In the genomic region with DNA sequence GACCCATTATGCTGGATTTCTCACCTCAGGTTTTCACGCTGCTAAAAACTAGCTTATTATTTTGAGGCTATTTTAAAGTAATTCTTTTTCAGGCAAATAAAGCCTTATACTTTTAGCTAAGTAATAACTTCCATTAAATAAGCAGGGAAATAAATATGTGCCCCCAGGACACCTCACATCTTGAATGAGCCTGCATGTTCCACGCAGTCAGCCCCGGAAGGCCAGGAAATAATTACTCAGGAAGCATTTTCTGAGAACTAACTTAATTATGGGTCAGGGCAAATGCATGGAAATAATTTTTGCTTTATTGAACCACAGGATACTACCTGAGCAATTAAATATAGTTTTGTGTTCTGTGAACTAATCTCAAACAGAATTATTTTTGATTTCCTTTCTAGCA, we compare ENCODE assay signal across 14 cellular contexts. TPM values are rescaled to one million over a fixed set of nuclear protein-coding genes. Genes with fewer than 3 reads are reported as not detected.
DNase-seq lines count a peak whose midpoint lies in the region; ATAC-seq and TF ChIP-seq lines count a peak whose summit lies in the region.
"Had no signal": no experiment of that assay in that cellular context is flagged by ENCODE, and none has a peak within 500 bp of the region (broad histone marks: within the 10 kb centered on the region; RNA-seq: fewer than 3 reads in every experiment).

No MANE protein-coding gene starts in this region.

- no peak overlapping the region for H3K27ac Mint-ChIP-seq in activated CD4-positive, alpha-beta T cell treated with anti-CD3 and anti-CD28 coated beads, Interleukin-2, amount 10 ng/mL, durations not matched to agents 24 days and 14 days
- H3K27ac Mint-ChIP-seq: CD8-positive, alpha-beta memory T cell had no signal

- in situ Hi-C loops in mammary epithelial cell (cut with MboI; ENCODE audit: low sequenced_read_pairs in 2 of 2) = no loop called here

- dilution Hi-C loops in mammary epithelial cell (cut with HindIII; ENCODE audit: low sequenced_read_pairs) = no loop called here

- peaks cover 2% of the 10 kb centered on the region for H3K36me3 Mint-ChIP-seq in activated CD4-positive, alpha-beta T cell treated with anti-CD3 and anti-CD28 coated beads, Interleukin-2, amount 10 ng/mL, durations not matched to agents 24 days and 14 days (ENCODE audit: low read depth)

- H3K27me3 Mint-ChIP-seq in activated CD4-positive, alpha-beta T cell treated with anti-CD3 and anti-CD28 coated beads, Interleukin-2, amount 10 ng/mL, durations not matched to agents 24 days and 14 days = no peaks in the 10 kb centered on the region
- H3K27me3 Mint-ChIP-seq: CD8-positive, alpha-beta memory T cell had no signal

- no peaks in the 10 kb centered on the region for H3K27me3 ChIP-seq in mammary epithelial cell (ENCODE audit: insufficient read depth, low read length)
- no peaks in the 10 kb centered on the region for H3K27me3 ChIP-seq in breast epithelium
- no peaks in the 10 kb centered on the region for H3K27me3 ChIP-seq in PC-9 (ENCODE audit: insufficient read depth, low read depth)
- H3K27me3 ChIP-seq: BLaER1 had no signal

- ATAC-seq in SK-N-SH treated with all-trans-retinoic acid at 6 μM for 48 hours (peak; percentile 73), HG03432 (IDR thresholded peaks at IDR 0.05; ENCODE audit: unreplicated experiment) (no peak)

- no peak for DNase-seq in mammary epithelial cell
- DNase-seq in breast epithelium (ENCODE audit: low spot score in 2 of 2) = no peak
- DNase-seq in NCI-H146 treated with DMSO at 0.1 percent for 48 hours (lab: John Stamatoyannopoulos, UW; ENCODE audit: unreplicated experiment) = peak; percentile 44
- DNase-seq in PC-9 = no peak
- no peak for DNase-seq in activated CD4-positive, alpha-beta T cell treated with anti-CD3 and anti-CD28 coated beads, Interleukin-2, amount 10 ng/mL, durations not matched to agents 24 days and 14 days
- DNase-seq: Caco-2; CD8-positive, alpha-beta memory T cell; DND-41; GDM1; HCEC 1CT; IMR-90 had no signal

- H4K20me1 ChIP-seq in mammary epithelial cell (ENCODE audit: insufficient read depth, low read length) = no peaks in the 10 kb centered on the region
- no peaks in the 10 kb centered on the region for H4K20me1 ChIP-seq in PC-9 (ENCODE audit: insufficient read depth)
- H4K20me1 ChIP-seq: BLaER1 had no signal

- H3K4me1 ChIP-seq in mammary epithelial cell (ENCODE audit: insufficient read depth, low read length) = no peaks in the 10 kb centered on the region
- no peaks in the 10 kb centered on the region for H3K4me1 ChIP-seq in breast epithelium
- H3K4me1 ChIP-seq in PC-9 (replicated peaks; ENCODE audit: insufficient read depth) = no peaks in the 10 kb centered on the region
- H3K4me1 ChIP-seq: BLaER1, Caco-2 had no signal

- no peak for TF ChIP-seq POLR2A in breast epithelium (IDR thresholded peaks at IDR 0.05)

- BruUV-seq in mammary epithelial cell (replicated peaks; lab: Mats Ljungman, UMichigan) (TSS peak; percentile 19), PC-9 (replicated peaks; lab: Mats Ljungman, UMichigan) (no TSS peak)

- H3K9me3 ChIP-seq in mammary epithelial cell (replicated peaks; ENCODE audit: insufficient read depth, low read length) (no peaks in the 10 kb centered on the region), breast epithelium (no peaks in the 10 kb centered on the region), PC-9 (ENCODE audit: insufficient read depth, low read depth) (no peaks in the 10 kb centered on the region)
- H3K9me3 ChIP-seq: BLaER1, Caco-2 had no signal

- H3K9me3 Mint-ChIP-seq in activated CD4-positive, alpha-beta T cell treated with anti-CD3 and anti-CD28 coated beads, Interleukin-2, amount 10 ng/mL, durations not matched to agents 24 days and 14 days = no peaks in the 10 kb centered on the region
- H3K9me3 Mint-ChIP-seq: CD8-positive, alpha-beta memory T cell had no signal

- H3F3A ChIP-seq in PC-9 (ENCODE audit: insufficient read depth, low read depth) = no peaks in the 10 kb centered on the region

- H3K79me2 ChIP-seq in mammary epithelial cell (ENCODE audit: insufficient read depth, low read length) = peaks cover 5% of the 10 kb centered on the region
- no peaks in the 10 kb centered on the region for H3K79me2 ChIP-seq in PC-9 (ENCODE audit: low read depth)

- no peak overlapping the region for H2AFZ ChIP-seq in mammary epithelial cell (ENCODE audit: low read depth, low read length)
- no peak overlapping the region for H2AFZ ChIP-seq in PC-9

- H3K4me1 Mint-ChIP-seq in activated CD4-positive, alpha-beta T cell treated with anti-CD3 and anti-CD28 coated beads, Interleukin-2, amount 10 ng/mL, durations not matched to agents 24 days and 14 days = no peaks in the 10 kb centered on the region

- peaks cover 2% of the 10 kb centered on the region for H3K36me3 ChIP-seq in mammary epithelial cell (ENCODE audit: insufficient read depth, low read length)
- H3K36me3 ChIP-seq in breast epithelium = no peaks in the 10 kb centered on the region
- peaks cover 21% of the 10 kb centered on the region for H3K36me3 ChIP-seq in PC-9 (ENCODE audit: low read depth)

- H3K4me2 ChIP-seq in mammary epithelial cell (ENCODE audit: insufficient read depth, low read depth, low read length) = no peak overlapping the region
- no peak overlapping the region for H3K4me2 ChIP-seq in PC-9
- H3K4me2 ChIP-seq: BLaER1 had no signal

- intact Hi-C loops in mammary epithelial cell (cut with micrococcal nuclease) (no loop called here), breast epithelium (cut with DNase I; ENCODE audit: low total_unique reads) (no loop called here), PC-9 (cut with micrococcal nuclease; ENCODE audit: unreplicated experiment) (no loop called here)
- intact Hi-C loops in activated CD4-positive, alpha-beta T cell treated with anti-CD3 and anti-CD28 coated beads, Interleukin-2, amount 10 ng/mL, durations not matched to agents 24 days and 14 days (cut with micrococcal nuclease) = no loop called here

- H3K9ac ChIP-seq in mammary epithelial cell (ENCODE audit: insufficient read depth, low read length) = no peak overlapping the region
- H3K9ac ChIP-seq: BLaER1 had no signal

- no peaks in the 10 kb centered on the region for H3K9me2 ChIP-seq in PC-9 (ENCODE audit: insufficient read depth)

- CTCF ChIA-PET in mammary epithelial cell (lab: Charles Lee; ENCODE audit: low non-redundant PET) (no interaction called here), PC-9 (lab: Charles Lee) (no interaction called here)

- H3K4me3 ChIP-seq in mammary epithelial cell (replicated peaks in 1 of 3; ENCODE audit: insufficient read depth in 1 of 3, low read depth in 2 of 3, low read length in 3 of 3) (no peak overlapping the region), breast epithelium (no peak overlapping the region), PC-9 (no peak overlapping the region)
- H3K4me3 ChIP-seq: BLaER1 had no signal

- POLR2A ChIA-PET in PC-9 (lab: Charles Lee; ENCODE audit: unreplicated experiment) = no interaction called here

- H3K4me3 Mint-ChIP-seq in activated CD4-positive, alpha-beta T cell treated with anti-CD3 and anti-CD28 coated beads, Interleukin-2, amount 10 ng/mL, durations not matched to agents 24 days and 14 days = no peak overlapping the region
- H3K4me3 Mint-ChIP-seq: CD8-positive, alpha-beta memory T cell had no signal

- TF ChIP-seq CTCF in mammary epithelial cell (conservative IDR thresholded peaks at IDR 0.05 in 1 of 2, IDR thresholded peaks at IDR 0.05 in 1 of 2; ENCODE audit: extremely low read depth in 1 of 2, insufficient read depth in 1 of 2, low read depth in 1 of 2, low read length in 2 of 2) (no peak), breast epithelium (IDR thresholded peaks at IDR 0.05) (no peak), PC-9 (conservative IDR thresholded peaks at IDR 0.05) (no peak)

- WGBS in mammary epithelial cell (ENCODE audit: low coverage, missing lambda C conversion rate) = 100% methylated on average over 2 of the region's 3 CpGs

- H3K27ac ChIP-seq in mammary epithelial cell (ENCODE audit: insufficient read depth, low read depth, low read length) (no peak overlapping the region), breast epithelium (no peak overlapping the region), PC-9 (no peak overlapping the region)
- H3K27ac ChIP-seq: BLaER1 had no signal

TF ChIP-seq in SK-N-SH treated with all-trans-retinoic acid at 6 μM for 48 hours, 23 proteins besides CTCF, POLR2A, EP300 and RAD21:
- TF ChIP-seq ZFP30 (CRISPR knock-in tag; IDR thresholded peaks at IDR 0.05) = no peak
- peak; percentile 47; the same call in 1 of the 2 replicates for TF ChIP-seq ZC3H10 (CRISPR knock-in tag; IDR thresholded peaks at IDR 0.05)
- TF ChIP-seq GLIS3 (CRISPR knock-in tag; IDR thresholded peaks at IDR 0.05) = no peak

RNA-seq across cellular contexts. Expression of a gene that starts 41.1 kb away (rescaled TPM):
- 10 to 100 TPM; 36.3 to 44.3 TPM for total RNA-seq in mammary epithelial cell
- polyA plus RNA-seq in mammary epithelial cell = 21.2 TPM
- 42.3 TPM for polyA minus RNA-seq in mammary epithelial cell
- total RNA-seq in breast epithelium = 10 to 100 TPM; 28.5 to 67.4 (median 37.8) TPM
- total RNA-seq in PC-9 (2021) = 33.3 and 40.7 TPM in 2 replicates
- 16.3 and 21.1 TPM in 2 replicates for total RNA-seq in activated CD4-positive, alpha-beta T cell treated with anti-CD3 and anti-CD28 coated beads, Interleukin-2, amount 10 ng/mL, durations not matched to agents 24 days and 14 days
